Comparison of ENCODE assay signal across 14 cellular contexts in the genomic region with DNA sequence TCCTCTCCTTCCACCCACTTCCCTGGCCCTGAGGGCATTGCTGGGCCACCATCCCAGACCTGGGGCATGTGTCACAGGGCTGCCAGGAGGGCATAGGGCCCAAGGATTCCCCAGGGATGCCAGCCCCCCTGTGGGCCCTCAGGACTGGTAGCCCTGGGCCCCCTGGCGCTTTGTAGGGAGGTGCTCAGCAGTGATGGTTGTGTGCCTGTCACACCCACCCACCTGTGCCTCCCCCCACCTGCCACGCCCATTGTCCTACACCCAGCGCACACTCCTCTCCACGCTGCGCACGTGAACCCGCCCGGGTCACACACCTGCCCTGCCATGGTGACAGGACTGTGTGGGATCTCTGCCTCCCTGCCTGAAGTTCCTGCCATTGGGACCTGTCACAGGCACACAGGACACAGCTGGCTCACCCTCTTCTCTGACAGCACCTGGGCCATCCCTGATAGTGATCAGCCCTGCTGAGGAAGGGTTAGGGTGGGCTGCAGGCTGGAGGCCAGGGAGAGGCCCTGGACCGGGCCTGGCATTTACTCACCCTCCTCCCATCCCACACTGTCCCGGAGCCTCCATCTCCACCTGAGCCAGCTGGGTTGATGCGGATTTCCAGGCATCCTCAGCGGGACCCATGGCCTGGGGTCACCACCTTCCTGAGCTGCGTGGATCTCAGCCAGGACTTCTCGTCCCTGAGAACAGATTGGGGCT.
"Had no signal": no experiment of that assay in that cellular context is flagged by ENCODE, and none has a peak within 500 bp of the region (broad histone marks: within the 10 kb centered on the region; RNA-seq: fewer than 3 reads in every experiment).

No MANE protein-coding gene starts in this region.

- H3K4me3 ChIP-seq: dorsolateral prefrontal cortex, gastroesophageal sphincter, left lung, pancreas, thyroid gland, vagina had no signal

- H3K9me3 ChIP-seq: gastroesophageal sphincter, left lung, pancreas, thyroid gland, vagina had no signal

- FAIRE-seq: astrocyte, bronchial epithelial cell, keratinocyte, pancreas had no signal

- DNase-seq: activated CD4-positive, alpha-beta T cell treated with anti-CD3 and anti-CD28 coated beads, Interleukin-2, amount 10 ng/mL, durations not matched to agents 7 days and 5 days; activated naive CD4-positive, alpha-beta T cell treated with anti-CD3 and anti-CD28 coated beads, Interleukin-2, amount 50 U/mL, for 16 hours; activated T-cell treated with anti-CD3 and anti-CD28 coated beads, Interleukin-2, amount 50 U/mL, for 1 hour; erythroblast; pancreas; thyroid gland had no signal

- H3K4me1 ChIP-seq: pancreas had no signal

- H3K27me3 ChIP-seq: dorsolateral prefrontal cortex, gastroesophageal sphincter, pancreas, thyroid gland, vagina had no signal

- ATAC-seq: gastroesophageal sphincter; left lung; pancreas; stimulated activated memory B cell treated with anti-CD40 and anti-IgM and Interleukin-4, amounts not matched to agents 10 μg/mL and 1 μg/mL and 100 μg/mL, for 72 hours had no signal

- H3K36me3 ChIP-seq: left lung, pancreas, thyroid gland, vagina had no signal

- H3K27ac ChIP-seq: dorsolateral prefrontal cortex, gastroesophageal sphincter, left lung, pancreas, thyroid gland, vagina had no signal
